In the genomic region with DNA sequence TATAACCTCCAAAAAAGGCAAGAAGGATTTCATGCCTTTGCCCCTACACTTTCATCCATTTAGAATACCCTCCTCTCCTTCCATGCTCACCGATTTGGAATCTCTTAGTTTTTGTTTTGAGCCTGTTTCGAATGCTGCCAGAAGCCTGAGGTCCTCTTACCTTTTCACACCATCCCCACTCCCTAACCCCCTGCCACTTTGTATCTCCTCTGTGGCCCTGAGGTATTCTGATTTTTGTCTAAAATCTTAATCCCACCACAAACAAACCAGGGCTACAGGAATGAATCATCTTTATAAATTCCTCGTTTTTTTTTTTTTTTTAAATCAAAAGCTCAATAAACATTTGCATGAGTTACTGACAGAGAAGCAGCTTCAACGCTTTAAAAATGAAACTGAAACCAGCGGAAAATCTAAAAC, we compare ENCODE assay signal across 8 cellular contexts. TPM values are rescaled to one million over a fixed set of nuclear protein-coding genes. Genes with fewer than 3 reads are reported as not detected.
DNase-seq lines count a peak whose midpoint lies in the region; ATAC-seq and TF ChIP-seq lines count a peak whose summit lies in the region.

No MANE protein-coding gene starts in this region.

- H3K9me3 ChIP-seq in SK-N-MC (ENCODE audit: low read depth, low read length) (no peaks in the 10 kb centered on the region), gastroesophageal sphincter (no peaks in the 10 kb centered on the region), skeletal muscle tissue (ENCODE audit: control insufficient read depth in 3 of 3, low read length in 3 of 3) (no peaks in the 10 kb centered on the region)

- H3K27me3 ChIP-seq in gastroesophageal sphincter (no peaks in the 10 kb centered on the region), skeletal muscle tissue (ENCODE audit: control insufficient read depth in 3 of 3, insufficient read depth in 3 of 3, low read length in 3 of 3) (no peaks in the 10 kb centered on the region)

- TF ChIP-seq CTCF in gastroesophageal sphincter (IDR thresholded peaks at IDR 0.05), result no peak

- H3K4me3 ChIP-seq in SK-N-MC (peak overlapping the region; percentile 98), gastroesophageal sphincter (peak overlapping the region; percentile 77 to 81), skeletal muscle tissue (ENCODE audit: low read length in 3 of 3) (peak overlapping the region; percentile 87 to 99 (median 99))

- DNase-seq in NCI-H2196 (lab: John Stamatoyannopoulos, UW; ENCODE audit: unreplicated experiment) (peak; percentile 42), NCI-H2196 treated with DMSO at 0.1 percent for 48 hours (lab: John Stamatoyannopoulos, UW; ENCODE audit: unreplicated experiment) (no peak), SK-N-MC (ENCODE audit: low read depth, low spot score) (no peak), UCSD-AML1 (lab: John Stamatoyannopoulos, UW; ENCODE audit: unreplicated experiment) (no peak), iPS-NIHi11 (ENCODE audit: low spot score) (no peak)

- H3K4me1 ChIP-seq in gastroesophageal sphincter (peaks cover 7 to 35% (median 9%) of the 10 kb centered on the region in 3 donors), skeletal muscle tissue (ENCODE audit: control insufficient read depth in 3 of 3, insufficient read depth in 3 of 3, low read length in 3 of 3) (peaks cover 13 to 26% (median 21%) of the 10 kb centered on the region in 3 donors)

- ATAC-seq in HG02759 (IDR thresholded peaks at IDR 0.05; ENCODE audit: unreplicated experiment) (peak; percentile 7), gastroesophageal sphincter (no peak)

- peaks cover 31% of the 10 kb centered on the region for H3K36me3 ChIP-seq in SK-N-MC (ENCODE audit: insufficient read depth, low read length)
- H3K36me3 ChIP-seq in gastroesophageal sphincter, result peaks cover 0 to 21% of the 10 kb centered on the region in 2 donors
- H3K36me3 ChIP-seq in skeletal muscle tissue (ENCODE audit: control insufficient read depth in 3 of 3, insufficient read depth in 3 of 3, low read length in 3 of 3), result peaks cover 0 to 16% (median 0%) of the 10 kb centered on the region in 3 donors

- H3K27ac ChIP-seq in SK-N-MC, result peak overlapping the region; percentile 80
- peak overlapping the region; percentile 66 to 87 (median 84) for H3K27ac ChIP-seq in gastroesophageal sphincter
- peak overlapping the region; percentile 86 for H3K27ac ChIP-seq in skeletal muscle tissue (ENCODE audit: low read depth, low read length)

- no peak for TF ChIP-seq EP300 in gastroesophageal sphincter (IDR thresholded peaks at IDR 0.05)

- TF ChIP-seq POLR2A in gastroesophageal sphincter (IDR thresholded peaks at IDR 0.05), result no peak

- peak overlapping the region; percentile 93 for H3K9ac ChIP-seq in SK-N-MC (ENCODE audit: insufficient read length)
- peak overlapping the region; percentile 88 to 99 (median 96) for H3K9ac ChIP-seq in skeletal muscle tissue (ENCODE audit: low read depth in 1 of 3, low read length in 3 of 3)

- 0 to 3% methylated on average over 4 to 5 of the region's 5 CpGs for WGBS in gastroesophageal sphincter (ENCODE audit: low coverage in 1 of 2), 2 donors

RNA-seq across cellular contexts. Expression of a gene that starts 1.6 kb away (rescaled TPM):
- total RNA-seq in gastroesophageal sphincter, result 1,000 to 10,000 TPM in 3 of 4 donors, 100 to 1,000 TPM in 1; 757 to 2,446 (median 1,718) TPM
- total RNA-seq in skeletal muscle tissue, result 1,506 TPM

RNA-seq across cellular contexts. Expression of a gene that starts 14.3 kb away (rescaled TPM):
- 10 to 100 TPM in 1 of 4 donors, 1 to 10 TPM in 3; 7.1 to 12.9 (median 8.9) TPM for total RNA-seq in gastroesophageal sphincter
- 12.0 TPM for total RNA-seq in skeletal muscle tissue

RNA-seq across cellular contexts. Expression of a gene that starts 55.1 kb away (rescaled TPM):
- total RNA-seq in gastroesophageal sphincter, result 1 to 10 TPM in 3 of 4 donors, under 1 TPM in 1; 0.31 to 3.8 (median 2.3) TPM
- 8.4 TPM for total RNA-seq in skeletal muscle tissue
